28 cellular contexts compared by ENCODE assay signal in genomic region chr3:60983906-60984305, GRCh38.
"Had no signal": no experiment of that assay in that cellular context is flagged by ENCODE, and none has a peak within 500 bp of the region (broad histone marks: within the 10 kb centered on the region; RNA-seq: fewer than 3 reads in every experiment).

No MANE protein-coding gene starts in this region.

- H3K27me3 Mint-ChIP-seq: activated CD4-positive, alpha-beta memory T cell treated with anti-CD3 and anti-CD28 coated beads, Interleukin-2, amount 10 ng/mL, durations not matched to agents 7 days and 5 days; activated CD4-positive, alpha-beta T cell treated with anti-CD3 and anti-CD28 coated beads, Interleukin-2, amount 10 ng/mL, durations not matched to agents 7 days and 5 days; activated naive CD4-positive, alpha-beta T cell treated with anti-CD3 and anti-CD28 coated beads, Interleukin-2, amount 10 ng/mL, durations not matched to agents 7 days and 5 days; activated naive CD8-positive, alpha-beta T cell treated with anti-CD3 and anti-CD28 coated beads, Interleukin-2, amount 10 ng/mL, durations not matched to agents 7 days and 5 days; activated T-cell treated with anti-CD3 and anti-CD28 coated beads, Interleukin-2, amount 50 U/mL, for 24 hours; brain had no signal

- H3K27ac ChIP-seq: ascending aorta, breast epithelium, cardiac muscle cell, colonic mucosa, epithelial cell of prostate, esophagus squamous epithelium, gastroesophageal sphincter, heart right ventricle, hepatocyte had no signal

- H3K27ac Mint-ChIP-seq: activated CD4-positive, alpha-beta memory T cell treated with anti-CD3 and anti-CD28 coated beads, Interleukin-2, amount 10 ng/mL, durations not matched to agents 7 days and 5 days; activated CD4-positive, alpha-beta T cell treated with anti-CD3 and anti-CD28 coated beads, Interleukin-2, amount 10 ng/mL, durations not matched to agents 7 days and 5 days; activated naive CD4-positive, alpha-beta T cell treated with anti-CD3 and anti-CD28 coated beads, Interleukin-2, amount 10 ng/mL, durations not matched to agents 7 days and 5 days; activated naive CD4-positive, alpha-beta T cell treated with anti-CD3 and anti-CD28 coated beads, Interleukin-2, amount 50 U/mL, for 72 hours; activated naive CD8-positive, alpha-beta T cell treated with anti-CD3 and anti-CD28 coated beads, Interleukin-2, amount 10 ng/mL, durations not matched to agents 7 days and 5 days; activated T-cell treated with anti-CD3 and anti-CD28 coated beads, Interleukin-2, amount 50 U/mL, for 24 hours; activated T-cell treated with anti-CD3 and anti-CD28 coated beads, Interleukin-2, amount 50 U/mL, for 72 hours; brain had no signal

- H3K4me1 Mint-ChIP-seq: activated CD4-positive, alpha-beta memory T cell treated with anti-CD3 and anti-CD28 coated beads, Interleukin-2, amount 10 ng/mL, durations not matched to agents 7 days and 5 days; activated CD4-positive, alpha-beta T cell treated with anti-CD3 and anti-CD28 coated beads, Interleukin-2, amount 10 ng/mL, durations not matched to agents 7 days and 5 days; activated naive CD4-positive, alpha-beta T cell treated with anti-CD3 and anti-CD28 coated beads, Interleukin-2, amount 10 ng/mL, durations not matched to agents 7 days and 5 days; activated naive CD8-positive, alpha-beta T cell treated with anti-CD3 and anti-CD28 coated beads, Interleukin-2, amount 10 ng/mL, durations not matched to agents 7 days and 5 days had no signal

- H3K9me3 Mint-ChIP-seq: activated naive CD4-positive, alpha-beta T cell treated with anti-CD3 and anti-CD28 coated beads, Interleukin-2, amount 10 ng/mL, durations not matched to agents 7 days and 5 days had no signal

- H3K36me3 Mint-ChIP-seq: activated naive CD4-positive, alpha-beta T cell treated with anti-CD3 and anti-CD28 coated beads, Interleukin-2, amount 10 ng/mL, durations not matched to agents 7 days and 5 days; brain had no signal

- H3K9me3 ChIP-seq: breast epithelium, colonic mucosa had no signal

- DNase-seq: activated CD4-positive, alpha-beta memory T cell treated with anti-CD3 and anti-CD28 coated beads, Interleukin-2, amount 10 ng/mL, durations not matched to agents 7 days and 5 days; activated CD4-positive, alpha-beta T cell treated with anti-CD3 and anti-CD28 coated beads for 1 hour; activated CD4-positive, alpha-beta T cell treated with anti-CD3 and anti-CD28 coated beads for 4 hours; activated CD4-positive, alpha-beta T cell treated with anti-CD3 and anti-CD28 coated beads, Interleukin-2, amount 10 ng/mL, durations not matched to agents 7 days and 5 days; activated CD4-positive, alpha-beta T cell treated with anti-CD3 and anti-CD28 coated beads, Interleukin-2, amount 50 U/mL, for 4 hours; activated CD8-positive, alpha-beta memory T cell treated with anti-CD3 and anti-CD28 coated beads, Interleukin-2, amount 50 U/mL, for 48 hours; activated gamma-delta T cell; activated naive CD4-positive, alpha-beta T cell; activated naive CD4-positive, alpha-beta T cell treated with anti-CD3 and anti-CD28 coated beads, Interleukin-2, amount 10 ng/mL, durations not matched to agents 7 days and 5 days; activated naive CD8-positive, alpha-beta T cell treated with anti-CD3 and anti-CD28 coated beads, Interleukin-2, amount 10 ng/mL, durations not matched to agents 7 days and 5 days; activated T-cell treated with anti-CD3 and anti-CD28 coated beads for 4 hours; activated T-cell treated with anti-CD3 and anti-CD28 coated beads, Interleukin-2, amount 50 U/mL, for 24 hours; activated T-cell treated with anti-CD3 and anti-CD28 coated beads, Interleukin-2, amount 50 U/mL, for 72 hours; central memory CD4-positive, alpha-beta T cell; cerebellar nuclear complex; colonic mucosa; effector CD8-positive, alpha-beta T cell; esophagus squamous epithelium; foreskin melanocyte; heart right ventricle had no signal

- H3K36me3 ChIP-seq: ascending aorta, breast epithelium, cardiac muscle cell, colonic mucosa, esophagus squamous epithelium, gastroesophageal sphincter, heart right ventricle had no signal

- H3K4me3 Mint-ChIP-seq: activated CD4-positive, alpha-beta memory T cell treated with anti-CD3 and anti-CD28 coated beads, Interleukin-2, amount 10 ng/mL, durations not matched to agents 7 days and 5 days; activated CD4-positive, alpha-beta T cell treated with anti-CD3 and anti-CD28 coated beads, Interleukin-2, amount 10 ng/mL, durations not matched to agents 7 days and 5 days; activated naive CD4-positive, alpha-beta T cell treated with anti-CD3 and anti-CD28 coated beads, Interleukin-2, amount 10 ng/mL, durations not matched to agents 7 days and 5 days; activated naive CD8-positive, alpha-beta T cell treated with anti-CD3 and anti-CD28 coated beads, Interleukin-2, amount 10 ng/mL, durations not matched to agents 7 days and 5 days; activated T-cell treated with anti-CD3 and anti-CD28 coated beads, Interleukin-2, amount 50 U/mL, for 24 hours; activated T-cell treated with anti-CD3 and anti-CD28 coated beads, Interleukin-2, amount 50 U/mL, for 72 hours; brain had no signal

- H3K4me1 ChIP-seq: ascending aorta, breast epithelium, colonic mucosa, esophagus squamous epithelium, gastroesophageal sphincter had no signal

- ATAC-seq: activated naive CD4-positive, alpha-beta T cell treated with anti-CD3 and anti-CD28 coated beads, Interleukin-2, amount 50 U/mL, for 72 hours; activated T-cell treated with anti-CD3 and anti-CD28 coated beads, Interleukin-2, amount 50 U/mL, for 72 hours; gastroesophageal sphincter; heart right ventricle had no signal

- H3K4me3 ChIP-seq: ascending aorta, breast epithelium, cardiac muscle cell, colonic mucosa, esophagus squamous epithelium, gastroesophageal sphincter, heart right ventricle, hepatocyte had no signal
